ENCODE assay signal across 18 cellular contexts in genomic region chr2:129374452-129374851, GRCh38.
DNase-seq lines count a peak whose midpoint lies in the region; ATAC-seq and TF ChIP-seq lines count a peak whose summit lies in the region.
"Had no signal": no experiment of that assay in that cellular context is flagged by ENCODE, and none has a peak within 500 bp of the region (broad histone marks: within the 10 kb centered on the region; RNA-seq: fewer than 3 reads in every experiment).

No MANE protein-coding gene starts in this region.

- H3K4me2 ChIP-seq in BLaER1: peak overlapping the region; percentile 83
- H3K4me2 ChIP-seq: GM23338 had no signal

- H4K20me1 ChIP-seq in BLaER1: no peaks in the 10 kb centered on the region

- no peaks in the 10 kb centered on the region for H3K9me3 ChIP-seq in BLaER1
- no peaks in the 10 kb centered on the region for H3K9me3 ChIP-seq in heart left ventricle
- H3K9me3 ChIP-seq: HAP-1 had no signal

- no peaks in the 10 kb centered on the region for H3K36me3 ChIP-seq in BLaER1
- no peaks in the 10 kb centered on the region for H3K36me3 ChIP-seq in heart left ventricle
- H3K36me3 ChIP-seq in H7 (replicated peaks; ENCODE audit: control insufficient read depth, insufficient read depth, low read length): no peaks in the 10 kb centered on the region
- H3K36me3 ChIP-seq: HAP-1 had no signal

- H3K27me3 Mint-ChIP-seq in neural crest cell (ENCODE audit: low read depth): no peaks in the 10 kb centered on the region
- H3K27me3 Mint-ChIP-seq: B cell; CD4-positive, alpha-beta memory T cell had no signal

- WGBS in heart left ventricle, 4 donors: 38 to 63% (median 58%) methylated on average over 7 of the region's 7 CpGs

- ATAC-seq in HG03354 (IDR thresholded peaks at IDR 0.05; ENCODE audit: poor library complexity, severe bottlenecking, unreplicated experiment) (peak; percentile 39), heart left ventricle (no peak), HG03039 (IDR thresholded peaks at IDR 0.05; ENCODE audit: unreplicated experiment) (no peak)
- ATAC-seq: GM12878, GM23338 had no signal

- H3K9ac ChIP-seq in BLaER1: peak overlapping the region; percentile 32; the same call in 1 of the 2 replicates

- H3K27ac ChIP-seq in BLaER1 (peak overlapping the region; percentile 62; the same call in 1 of the 2 replicates), heart left ventricle (no peak overlapping the region)
- H3K27ac ChIP-seq: 22Rv1 had no signal

- H3K27me3 ChIP-seq in BLaER1: no peaks in the 10 kb centered on the region
- no peaks in the 10 kb centered on the region for H3K27me3 ChIP-seq in heart left ventricle
- no peaks in the 10 kb centered on the region for H3K27me3 ChIP-seq in H7 (ENCODE audit: control insufficient read depth, insufficient read depth, low read length)

- no peak for TF ChIP-seq POLR2A in heart left ventricle (IDR thresholded peaks at IDR 0.05)

- H3K4me1 ChIP-seq in BLaER1: peaks cover 62% of the 10 kb centered on the region
- no peaks in the 10 kb centered on the region for H3K4me1 ChIP-seq in heart left ventricle
- H3K4me1 ChIP-seq: HAP-1 had no signal

- H3K4me3 Mint-ChIP-seq in neural crest cell: no peak overlapping the region
- H3K4me3 Mint-ChIP-seq: B cell; CD4-positive, alpha-beta memory T cell; GM23338; HFFc6 had no signal

- DNase-seq in neural crest cell (ENCODE audit: low read depth, low spot score) (no peak), heart left ventricle (no peak), H7 (no peak)
- DNase-seq: C1 segment of cervical spinal cord; Calu3; CD4-positive, alpha-beta memory T cell; COR-L47; DMS53; DMS79 treated with DMSO at 0.1 percent for 48 hours; HFFc6 had no signal

- H3K4me3 ChIP-seq in BLaER1: no peak overlapping the region
- no peak overlapping the region for H3K4me3 ChIP-seq in heart left ventricle
- H3K4me3 ChIP-seq in H7 (ENCODE audit: insufficient read depth, low read depth, low read length): no peak overlapping the region
- H3K4me3 ChIP-seq: GM12878, GM23338, HAP-1 had no signal

- H3K4me1 Mint-ChIP-seq in neural crest cell: no peaks in the 10 kb centered on the region
- H3K4me1 Mint-ChIP-seq: CD4-positive, alpha-beta memory T cell; GM23338 had no signal

- no peak for TF ChIP-seq CTCF in neural crest cell (conservative IDR thresholded peaks at IDR 0.05)
- no peak for TF ChIP-seq CTCF in heart left ventricle (IDR thresholded peaks at IDR 0.05)

- H3K9me3 Mint-ChIP-seq in neural crest cell: no peaks in the 10 kb centered on the region
- H3K9me3 Mint-ChIP-seq: GM23338 had no signal

- H3K36me3 Mint-ChIP-seq in neural crest cell (ENCODE audit: low read depth): no peaks in the 10 kb centered on the region
- H3K36me3 Mint-ChIP-seq: CD4-positive, alpha-beta memory T cell had no signal

- intact Hi-C loops in heart left ventricle (cut with DNase I): no loop called here

- H3K27ac Mint-ChIP-seq in neural crest cell (ENCODE audit: unreplicated experiment): peak overlapping the region; percentile 88
- H3K27ac Mint-ChIP-seq: B cell, GM23338, HFFc6 had no signal
